In genomic region chr2:223941579-223942277, GRCh38 we compare ENCODE assay signal across 8 cellular contexts. TPM values are rescaled to one million over a fixed set of nuclear protein-coding genes. Genes with fewer than 3 reads are reported as not detected.
DNase-seq lines count a peak whose midpoint lies in the region; ATAC-seq and TF ChIP-seq lines count a peak whose summit lies in the region.

No MANE protein-coding gene starts in this region.

- peak; percentile 43 for DNase-seq in activated CD4-positive, CD25-positive, alpha-beta regulatory T cell treated with anti-CD3 and anti-CD28 coated beads, Interleukin-2, amount 50 U/mL, for 16 hours (ENCODE audit: low read depth, low spot score)
- DNase-seq in fibroblast of lung (ENCODE audit: low read depth in 2 of 2) (peak; percentile 92 to 95), DMS53 treated with DMSO at 0.1 percent for 48 hours (lab: John Stamatoyannopoulos, UW; ENCODE audit: unreplicated experiment) (no peak), OCI-LY7 (ENCODE audit: low spot score) (no peak)
- DNase-seq in stimulated activated CD8-positive, alpha-beta memory T cell treated with anti-CD3 and anti-CD28 coated beads, Interleukin-12 subunit alpha, Interleukin-12 subunit beta, amount 100 ng/mL, for 24 hours (ENCODE audit: extremely low read depth): peak; percentile 49
- DNase-seq in effector memory CD4-positive, alpha-beta T cell: no peak

- TF ChIP-seq CTCF in fibroblast of lung (conservative IDR thresholded peaks at IDR 0.05 in 1 of 2, IDR thresholded peaks at IDR 0.05 in 1 of 2; ENCODE audit: low read depth in 1 of 2, low read length in 2 of 2) (no peak), OCI-LY7 (conservative IDR thresholded peaks at IDR 0.05; ENCODE audit: low read length) (no peak)

- peak overlapping the region; percentile 80 for H3K27ac ChIP-seq in fibroblast of lung (ENCODE audit: insufficient read depth, low read length)
- no peak overlapping the region for H3K27ac ChIP-seq in effector memory CD4-positive, alpha-beta T cell (ENCODE audit: insufficient read depth, low read length, poor library complexity, severe bottlenecking)
- no peak overlapping the region for H3K27ac ChIP-seq in OCI-LY7 (ENCODE audit: low read depth, low read length, poor library complexity, severe bottlenecking)

- H3K27me3 ChIP-seq in fibroblast of lung (ENCODE audit: control insufficient read depth, insufficient read depth, low read length): no peaks in the 10 kb centered on the region
- H3K27me3 ChIP-seq in effector memory CD4-positive, alpha-beta T cell (replicated peaks; ENCODE audit: control insufficient read depth, insufficient read depth, low read length, poor library complexity, severe bottlenecking): no peaks in the 10 kb centered on the region

- H3K4me3 ChIP-seq in fibroblast of lung (replicated peaks in 1 of 4; ENCODE audit: control extremely low read depth in 1 of 4, insufficient read depth in 1 of 4, low read depth in 3 of 4, low read length in 4 of 4): peak overlapping the region in 2 of 4 experiments; percentile 20 to 28
- no peak overlapping the region for H3K4me3 ChIP-seq in effector memory CD4-positive, alpha-beta T cell (ENCODE audit: insufficient read depth, low read depth, low read length, poor library complexity, severe bottlenecking)
- no peak overlapping the region for H3K4me3 ChIP-seq in OCI-LY7 (ENCODE audit: low read depth, low read length, poor library complexity, severe bottlenecking)

- H3K4me2 ChIP-seq in fibroblast of lung (ENCODE audit: extremely low read depth, insufficient read depth, low read length): peak overlapping the region; percentile 81
- H3K4me2 ChIP-seq in OCI-LY7 (ENCODE audit: low read length): no peak overlapping the region

- ATAC-seq in GM18511 (IDR thresholded peaks at IDR 0.05; ENCODE audit: unreplicated experiment) (peak; percentile 53), HG02840 (IDR thresholded peaks at IDR 0.05; ENCODE audit: low FRiP score, unreplicated experiment) (peak; percentile 41)

- H3K79me2 ChIP-seq in fibroblast of lung (ENCODE audit: control insufficient read depth, insufficient read depth, low read length) (peaks cover 69% of the 10 kb centered on the region), OCI-LY7 (ENCODE audit: insufficient read depth, low read depth, low read length) (peaks cover 7% of the 10 kb centered on the region; the same call in 1 of the 2 replicates)

- H3K36me3 ChIP-seq in fibroblast of lung (ENCODE audit: control insufficient read depth, insufficient read depth, low read length) (no peaks in the 10 kb centered on the region), OCI-LY7 (ENCODE audit: insufficient read depth, low read length) (no peaks in the 10 kb centered on the region; the same call in 1 of the 2 replicates)
- no peaks in the 10 kb centered on the region for H3K36me3 ChIP-seq in effector memory CD4-positive, alpha-beta T cell (ENCODE audit: control insufficient read depth, insufficient read depth, low read length)

- intact Hi-C loops in OCI-LY7 (cut with micrococcal nuclease; ENCODE audit: unreplicated experiment): no loop called here

- no TSS peak for BruUV-seq in OCI-LY7 (replicated peaks; lab: Mats Ljungman, UMichigan)

- POLR2A ChIA-PET in OCI-LY7 (lab: Charles Lee): interaction anchor here (0.7 to 2.0 kb wide), 7 partner anchors 9 to 45 kb away, joined by 3 to 5 read pairs (median 4); no protein-coding TSS in a partner anchor

- H4K20me1 ChIP-seq in fibroblast of lung (ENCODE audit: control insufficient read depth, extremely low read depth, insufficient read depth, low read length) (no peaks in the 10 kb centered on the region), OCI-LY7 (ENCODE audit: insufficient read depth, low read length) (no peaks in the 10 kb centered on the region; the same call in 1 of the 2 replicates)

- no peak overlapping the region for H2AFZ ChIP-seq in fibroblast of lung (ENCODE audit: low read length)
- no peak overlapping the region for H2AFZ ChIP-seq in OCI-LY7 (ENCODE audit: low read length)

- H3K4me1 ChIP-seq in fibroblast of lung (ENCODE audit: control insufficient read depth, extremely low read depth, insufficient read depth, low read length) (peaks cover 20% of the 10 kb centered on the region), OCI-LY7 (ENCODE audit: insufficient read depth, low read length, poor library complexity, severe bottlenecking) (peaks cover 19% of the 10 kb centered on the region)
- H3K4me1 ChIP-seq in effector memory CD4-positive, alpha-beta T cell (ENCODE audit: control insufficient read depth, insufficient read depth, low read length, poor library complexity, severe bottlenecking): peaks cover 14% of the 10 kb centered on the region

- H3K9me3 ChIP-seq in fibroblast of lung (ENCODE audit: control insufficient read depth, insufficient read depth, low read depth, low read length) (no peaks in the 10 kb centered on the region), OCI-LY7 (ENCODE audit: low read length) (no peaks in the 10 kb centered on the region)
- no peaks in the 10 kb centered on the region for H3K9me3 ChIP-seq in effector memory CD4-positive, alpha-beta T cell (ENCODE audit: control insufficient read depth, low read length)

- CTCF ChIA-PET in OCI-LY7 (lab: Charles Lee; ENCODE audit: unreplicated experiment): no interaction called here

- no peaks in the 10 kb centered on the region for H3K9me2 ChIP-seq in OCI-LY7 (ENCODE audit: insufficient read depth, low read length)

- no peak overlapping the region for H3K9ac ChIP-seq in fibroblast of lung (ENCODE audit: insufficient read depth, low read length)

RNA-seq across cellular contexts. Expression of gene WDFY1, which starts 3.4 kb away (rescaled TPM):
- total RNA-seq in fibroblast of lung (107 and 156 TPM in 2 replicates), OCI-LY7 (2022) (33.3 and 38.6 TPM in 2 replicates)
- polyA plus RNA-seq in fibroblast of lung: 59.2 and 79.1 TPM in 2 replicates
- polyA plus RNA-seq in fibroblast of lung (2012): 38.4 and 53.2 TPM in 2 replicates
- polyA minus RNA-seq in fibroblast of lung (ENCODE audit: low replicate concordance): 151 and 153 TPM in 2 replicates
- 45.3 and 46.6 TPM in 2 replicates for total RNA-seq in OCI-LY7 (2014; rRNA removed; shearing (Covaris generic))

RNA-seq across cellular contexts. Expression of gene MRPL44, which starts 15.5 kb away (rescaled TPM):
- total RNA-seq in fibroblast of lung: 31.3 and 34.0 TPM in 2 replicates
- polyA plus RNA-seq in fibroblast of lung: 27.4 and 33.7 TPM in 2 replicates
- 18.5 and 25.3 TPM in 2 replicates for polyA plus RNA-seq in fibroblast of lung (2012)
- 8.1 and 14.7 TPM in 2 replicates for polyA minus RNA-seq in fibroblast of lung (ENCODE audit: low replicate concordance)
- 25.4 and 36.2 TPM in 2 replicates for total RNA-seq in OCI-LY7 (2014; rRNA removed; shearing (Covaris generic))
- total RNA-seq in OCI-LY7 (2022): 36.5 and 38.6 TPM in 2 replicates

Comparison
In these comparisons a context has a peak if more than half of its experiments do, and no peak if none do; other contexts are left out.
1. DNase-seq: peak in activated CD4-positive, CD25-positive, alpha-beta regulatory T cell treated with anti-CD3 and anti-CD28 coated beads, Interleukin-2, amount 50 U/mL, for 16 hours (single experiment), fibroblast of lung (2 of 2) and stimulated activated CD8-positive, alpha-beta memory T cell treated with anti-CD3 and anti-CD28 coated beads, Interleukin-12 subunit alpha, Interleukin-12 subunit beta, amount 100 ng/mL, for 24 hours (single experiment); none in DMS53 treated with DMSO at 0.1 percent for 48 hours (single experiment), effector memory CD4-positive, alpha-beta T cell (0 of 3) and OCI-LY7 (single experiment).